Comparison of ENCODE assay signal across 14 cellular contexts in the genomic region with DNA sequence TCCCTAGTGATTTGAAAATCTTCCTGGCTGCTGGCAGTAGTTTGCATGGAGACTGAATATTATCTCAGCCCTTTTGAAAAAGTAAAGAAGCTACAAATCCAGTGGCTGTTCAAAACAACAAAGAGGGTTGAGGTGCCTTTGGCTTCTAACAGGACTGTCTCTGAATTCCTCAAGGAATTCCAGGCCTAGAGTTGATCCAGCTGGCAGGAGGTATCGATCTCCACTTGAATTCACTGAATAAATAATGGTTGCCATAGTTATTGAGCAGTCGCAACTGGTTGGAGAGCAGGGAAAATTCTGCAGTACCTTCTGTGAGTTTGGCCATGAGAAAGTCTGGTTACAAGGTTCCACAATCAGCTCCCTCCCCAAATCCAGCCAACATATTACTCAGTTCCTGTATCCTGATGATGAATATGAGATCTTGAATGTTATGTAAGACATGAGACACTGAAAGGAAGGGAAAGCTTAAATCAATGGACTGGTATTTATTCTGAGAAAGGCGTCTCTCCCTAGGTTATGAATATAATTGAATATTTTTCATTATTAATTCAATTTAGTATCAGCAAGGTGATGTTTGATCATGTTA. TPM values are rescaled to one million over a fixed set of nuclear protein-coding genes. Genes with fewer than 3 reads are reported as not detected.
DNase-seq lines count a peak whose midpoint lies in the region; TF ChIP-seq lines count a peak whose summit lies in the region.
"Had no signal": no experiment of that assay in that cellular context is flagged by ENCODE, and none has a peak within 500 bp of the region (broad histone marks: within the 10 kb centered on the region; RNA-seq: fewer than 3 reads in every experiment).

No MANE protein-coding gene starts in this region.

- H3K27me3 ChIP-seq in neural cell (ENCODE audit: insufficient read depth, low read depth, low read length): no peaks in the 10 kb centered on the region
- H3K27me3 ChIP-seq: right lobe of liver had no signal

- TF ChIP-seq CTCF in neural cell (IDR thresholded peaks at IDR 0.05; ENCODE audit: poor library complexity, severe bottlenecking): no peak

- no peaks in the 10 kb centered on the region for H3K9me2 ChIP-seq in neural cell (ENCODE audit: insufficient read depth, low read length)

- H3K27ac ChIP-seq in neural cell (ENCODE audit: low read length): peak overlapping the region; percentile 32
- H3K27ac ChIP-seq: foreskin keratinocyte, right lobe of liver had no signal

- TF ChIP-seq RAD21 in neural cell (conservative IDR thresholded peaks at IDR 0.05): peak; percentile 13

- peak overlapping the region; percentile 53 for H3K4me2 ChIP-seq in neural cell (ENCODE audit: low read length)

- H3K9ac ChIP-seq in neural cell (ENCODE audit: low read length): no peak overlapping the region

- no peaks in the 10 kb centered on the region for H3K9me3 ChIP-seq in neural cell (ENCODE audit: low read length)
- H3K9me3 ChIP-seq: right lobe of liver had no signal

- no peaks in the 10 kb centered on the region for H3K36me3 ChIP-seq in neural cell (ENCODE audit: insufficient read depth, low read length)
- H3K36me3 ChIP-seq: right lobe of liver had no signal

- DNase-seq in GM03348 (ENCODE audit: low spot score) (peak; percentile 47), MV-4-11 (lab: John Stamatoyannopoulos, UW) (peak; percentile 54), ecto neural progenitor cell (ENCODE audit: low spot score) (peak; percentile 48), NCI-H1694 treated with DMSO at 0.1 percent for 48 hours (lab: John Stamatoyannopoulos, UW) (no peak), HT-29 (ENCODE audit: low spot score) (no peak)
- DNase-seq in stimulated activated CD4-positive, alpha-beta T cell treated with anti-CD3 and anti-CD28 coated beads, Interleukin-2, amount 100 ng/mL, for 24 hours: no peak
- DNase-seq in central memory CD4-positive, alpha-beta T cell: no peak
- DNase-seq: activated CD4-positive, alpha-beta T cell treated with anti-CD3 and anti-CD28 coated beads for 1 hour; CD8-positive, alpha-beta memory T cell; foreskin keratinocyte; HFFc6; NCI-H1436 treated with DMSO at 0.1 percent for 48 hours; right lobe of liver had no signal

- H2AFZ ChIP-seq in neural cell (ENCODE audit: low read depth, low read length): no peak overlapping the region

- no peak for TF ChIP-seq EP300 in neural cell (conservative IDR thresholded peaks at IDR 0.05; ENCODE audit: poor library complexity, severe bottlenecking)

- no peaks in the 10 kb centered on the region for H4K20me1 ChIP-seq in neural cell (ENCODE audit: insufficient read depth)

- no peaks in the 10 kb centered on the region for H3F3A ChIP-seq in neural cell (ENCODE audit: insufficient read depth, low read length, poor library complexity, severe bottlenecking)

- H3K79me2 ChIP-seq in neural cell (replicated peaks; ENCODE audit: insufficient read depth, low read length): no peaks in the 10 kb centered on the region

- H3K4me3 ChIP-seq in neural cell (ENCODE audit: low read length): peak overlapping the region; percentile 30
- H3K4me3 ChIP-seq: right lobe of liver had no signal

TF ChIP-seq in neural cell, 6 proteins besides CTCF, POLR2A, EP300 and RAD21:
- TF ChIP-seq POLR2AphosphoS5 (IDR thresholded peaks at IDR 0.05) (no peak), EZH2 (IDR thresholded peaks at IDR 0.05; ENCODE audit: borderline replicate concordance, insufficient read depth, low read length, poor library complexity, severe bottlenecking) (no peak), MXI1 (conservative IDR thresholded peaks at IDR 0.05; ENCODE audit: poor library complexity, severe bottlenecking) (no peak), TAF1 (IDR thresholded peaks at IDR 0.05; ENCODE audit: low read depth) (no peak), REST (IDR thresholded peaks at IDR 0.05; ENCODE audit: borderline replicate concordance) (peak; percentile 60)

RNA-seq across cellular contexts. Expression of gene NR4A3, which starts 37.8 kb away (rescaled TPM):
- 2.7 and 3.3 TPM in 2 replicates for polyA plus RNA-seq in neural cell
- polyA minus RNA-seq in neural cell: 6.6 and 7.5 TPM in 2 replicates
- total RNA-seq in HT-29 (2014; rRNA removed; shearing (Covaris generic)): 0.13 TPM in 1 of 2 replicates, not detected in the other

RNA-seq across cellular contexts. Expression of gene STX17, which starts 47.0 kb away (rescaled TPM):
- polyA plus RNA-seq in neural cell: 3.0 and 3.3 TPM in 2 replicates
- polyA minus RNA-seq in neural cell: 6.9 and 8.0 TPM in 2 replicates
- 7.4 and 7.6 TPM in 2 replicates for total RNA-seq in HT-29 (2014; rRNA removed; shearing (Covaris generic))

Comparison
In these comparisons a context has a peak if more than half of its experiments do, and no peak if none do; other contexts are left out.
1. DNase-seq: peak in GM03348 (single experiment), MV-4-11 (single experiment) and ecto neural progenitor cell (single experiment); none in NCI-H1694 treated with DMSO at 0.1 percent for 48 hours (single experiment), stimulated activated CD4-positive, alpha-beta T cell treated with anti-CD3 and anti-CD28 coated beads, Interleukin-2, amount 100 ng/mL, for 24 hours (0 of 2), HT-29 (single experiment) and central memory CD4-positive, alpha-beta T cell (single experiment).